39 cellular contexts compared by ENCODE assay signal in genomic region chr4:9143421-9144080, GRCh38. TPM values are rescaled to one million over a fixed set of nuclear protein-coding genes. Genes with fewer than 3 reads are reported as not detected.
"Had no signal": no experiment of that assay in that cellular context is flagged by ENCODE, and none has a peak within 500 bp of the region (broad histone marks: within the 10 kb centered on the region; RNA-seq: fewer than 3 reads in every experiment).

No MANE protein-coding gene starts in this region.

- H3K36me3 ChIP-seq: ascending aorta, cardiac muscle cell, MG63, Peyer's patch had no signal

- H3K27ac ChIP-seq: ascending aorta, cardiac muscle cell, Peyer's patch, RWPE1, VCaP had no signal

- ATAC-seq: activated CD8-positive, alpha-beta T cell treated with anti-CD3 and anti-CD28 coated beads for 36 hours; activated T-cell treated with anti-CD3 and anti-CD28 coated beads, Interleukin-2, amount 50 U/mL, for 72 hours; activated T-helper 17 cell treated with anti-CD3 and anti-CD28 coated beads, Interleukin-2, amount 50 U/mL, for 72 hours; PC-3; Right ventricle myocardium inferior had no signal

- DNase-seq: activated B cell treated with CpG ODN at 0.5 μM for 24 hours; activated CD4-positive, alpha-beta T cell treated with anti-CD3 and anti-CD28 coated beads for 4 hours; activated CD4-positive, alpha-beta T cell treated with anti-CD3 and anti-CD28 coated beads, Interleukin-2, amount 50 U/mL, for 4 hours; activated CD4-positive, CD25-positive, alpha-beta regulatory T cell treated with anti-CD3 and anti-CD28 coated beads, Interleukin-2, amount 50 U/mL, for 72 hours; activated CD8-positive, alpha-beta T cell treated with anti-CD3 and anti-CD28 coated beads for 36 hours; activated effector memory CD4-positive, alpha-beta T cell treated with anti-CD3 and anti-CD28 coated beads, Interleukin-2, amount 50 U/mL, for 16 hours; activated naive CD4-positive, alpha-beta T cell; activated naive CD4-positive, alpha-beta T cell treated with anti-CD3 and anti-CD28 coated beads, Interleukin-2, amount 50 U/mL, for 16 hours; activated naive CD8-positive, alpha-beta T cell treated with anti-CD3 and anti-CD28 coated beads for 36 hours; activated T-cell treated with anti-CD3 and anti-CD28 coated beads, Interleukin-2, amount 50 U/mL, for 1 hour; activated T-cell treated with anti-CD3 and anti-CD28 coated beads, Interleukin-2, amount 50 U/mL, for 72 hours; amniotic stem cell; Kasumi-1; KG1; MG63; NCI-H1048; NCI-H1105 treated with DMSO at 0.1 percent for 48 hours; NCI-H1436; NCI-H1694; NCI-H1930; NCI-H2081 treated with DMSO at 0.1 percent for 48 hours; NCI-H2171; NCI-H510A; NCI-H526; NCI-H748 treated with DMSO at 0.1 percent for 48 hours; NK-92 treated with Interleukin-12 subunit alpha and Interleukin-12 subunit beta, amount 100 ng/mL, for 24 hours; PC-3; Peyer's patch; SW 1271; T-helper 1 cell; T-helper 2 cell; T-helper 9 cell had no signal

- H3K9me3 ChIP-seq: ascending aorta, MG63, Peyer's patch had no signal

- H3K27me3 ChIP-seq: ascending aorta, cardiac muscle cell, MG63, Peyer's patch had no signal

- H3K4me1 ChIP-seq: ascending aorta, Peyer's patch had no signal

- H3K4me3 ChIP-seq: ascending aorta, cardiac muscle cell, MG63, Peyer's patch had no signal

RNA-seq across cellular contexts. Expression of gene FAM90A26, which starts 26.7 kb away (rescaled TPM):
- total RNA-seq: activated B cell treated with CpG ODN at 0.5 μM for 24 hours; activated CD8-positive, alpha-beta memory T cell treated with anti-CD3 and anti-CD28 coated beads for 36 hours; activated CD8-positive, alpha-beta T cell treated with anti-CD3 and anti-CD28 coated beads for 36 hours; activated naive CD8-positive, alpha-beta T cell treated with anti-CD3 and anti-CD28 coated beads for 36 hours; activated T-cell treated with anti-CD3 and anti-CD28 coated beads, Interleukin-2, amount 50 U/mL, for 72 hours; activated T-helper 17 cell treated with anti-CD3 and anti-CD28 coated beads, Interleukin-2, amount 50 U/mL, for 72 hours; ascending aorta; cardiac muscle cell; PC-3; Peyer's patch; Right ventricle myocardium inferior had no signal
